1 cellular context compared by ENCODE assay signal in genomic region chr22:46471901-46472721, GRCh38.
A peak's percentile ranks its signal among the peaks of the same experiment; 100 is the strongest.
TF ChIP-seq lines count a peak whose summit lies in the region.

No MANE protein-coding gene starts in this region.

TF ChIP-seq in HCT116, 20 proteins besides CTCF, POLR2A, EP300 and RAD21 (continued from another document):
- no peak for TF ChIP-seq REST (IDR thresholded peaks at IDR 0.05; ENCODE audit: low read depth)
- no peak for TF ChIP-seq EZH2phosphoT487 (IDR thresholded peaks at IDR 0.05; ENCODE audit: borderline replicate concordance)
- no peak for TF ChIP-seq ZNF274 (IDR thresholded peaks at IDR 0.05; ENCODE audit: low read depth, low read length)
- no peak for TF ChIP-seq ZFX (IDR thresholded peaks at IDR 0.05)
- TF ChIP-seq SP1 (IDR thresholded peaks at IDR 0.05; ENCODE audit: low read depth), result peak; percentile 64; the same call in 1 of the 2 replicates
- TF ChIP-seq JUND (IDR thresholded peaks at IDR 0.05), result peak; percentile 75
- TF ChIP-seq TCF7L2 (IDR thresholded peaks at IDR 0.05; ENCODE audit: borderline replicate concordance, extremely low read depth, insufficient read depth, insufficient read length), result peak; percentile 28
- TF ChIP-seq ZBTB33 (IDR thresholded peaks at IDR 0.05; ENCODE audit: extremely low read depth, insufficient replicate concordance, low read length), result no peak
- peak; percentile 68; the same call in 1 of the 2 replicates for TF ChIP-seq CBX3 (IDR thresholded peaks at IDR 0.05; ENCODE audit: low read depth)
- no peak for TF ChIP-seq EGR1 (IDR thresholded peaks at IDR 0.05; ENCODE audit: low read depth)
- TF ChIP-seq SRF (IDR thresholded peaks at IDR 0.05; ENCODE audit: low read depth), result no peak
- TF ChIP-seq POLR2AphosphoS5 (IDR thresholded peaks at IDR 0.05; ENCODE audit: low read depth, low read length), result peak; percentile 23; the same call in 1 of the 2 replicates
- TF ChIP-seq EZH2 (IDR thresholded peaks at IDR 0.05), result no peak
- no peak for TF ChIP-seq ELF1 (IDR thresholded peaks at IDR 0.05; ENCODE audit: borderline replicate concordance, low read depth)
- peak; percentile 83 for TF ChIP-seq MAX (IDR thresholded peaks at IDR 0.05)
- no peak for TF ChIP-seq ATF3 (IDR thresholded peaks at IDR 0.05)
- no peak for TF ChIP-seq SIN3A (IDR thresholded peaks at IDR 0.05; ENCODE audit: low read depth)
- no peak for TF ChIP-seq CEBPB (IDR thresholded peaks at IDR 0.05; ENCODE audit: low read depth)
TF ChIP-seq in HCT116: peak in this region for 7.
